1 cellular context compared by ENCODE assay signal in genomic region chr5:43105369-43106289, GRCh38.
A peak's percentile ranks its signal among the peaks of the same experiment; 100 is the strongest.
TF ChIP-seq lines count a peak whose summit lies in the region.

No MANE protein-coding gene starts in this region.

TF ChIP-seq in GM12878, 131 proteins besides CTCF, POLR2A, EP300 and RAD21 (continued from another document and continues in another):
- no peak for TF ChIP-seq REST (IDR thresholded peaks at IDR 0.05; ENCODE audit: low read depth, low read length)
- no peak for TF ChIP-seq TCF12 (IDR thresholded peaks at IDR 0.05; ENCODE audit: low read depth, low read length)
- TF ChIP-seq BHLHE40 (IDR thresholded peaks at IDR 0.05; ENCODE audit: borderline replicate concordance in 1 of 2, low read depth in 2 of 2, low read length in 1 of 2): peak; percentile 29 to 39; a peak in 2 of 4 replicates
- TF ChIP-seq ESRRA (IDR thresholded peaks at IDR 0.05; ENCODE audit: low read length): no peak
- no peak for TF ChIP-seq SMAD5 (IDR thresholded peaks at IDR 0.05; ENCODE audit: low read depth)
- no peak; the same call in none of the 2 replicates for TF ChIP-seq ZNF207 (IDR thresholded peaks at IDR 0.05; ENCODE audit: borderline replicate concordance)
- TF ChIP-seq PML (IDR thresholded peaks at IDR 0.05; ENCODE audit: low read length): peak; percentile 27; the same call in 1 of the 2 replicates
- peak; percentile 54 for TF ChIP-seq JUNB (IDR thresholded peaks at IDR 0.05)
- no peak for TF ChIP-seq GABPA (IDR thresholded peaks at IDR 0.05; ENCODE audit: low read depth)
- TF ChIP-seq ATF7 (IDR thresholded peaks at IDR 0.05; ENCODE audit: low read depth): peak; percentile 46
- TF ChIP-seq ATF3 (IDR thresholded peaks at IDR 0.05; ENCODE audit: borderline replicate concordance, extremely low read depth, low read depth, low read length): peak; percentile 20; the same call in 1 of the 2 replicates
- TF ChIP-seq IRF4 (IDR thresholded peaks at IDR 0.05; ENCODE audit: low read depth, low read length): peak; percentile 74; the same call in 1 of the 2 replicates
- TF ChIP-seq RELA (IDR thresholded peaks at IDR 0.05; ENCODE audit: borderline replicate concordance, partially characterized antibody): peak; percentile 23
- TF ChIP-seq RUNX3 (IDR thresholded peaks at IDR 0.05; ENCODE audit: low read length): peak; percentile 77
- TF ChIP-seq YY1 (IDR thresholded peaks at IDR 0.05; ENCODE audit: low read depth, low read length): peak; percentile 82; the same call in 1 of the 2 replicates
- TF ChIP-seq PKNOX1 (IDR thresholded peaks at IDR 0.05): peak; percentile 53
- peak; percentile 96 for TF ChIP-seq ZNF592 (IDR thresholded peaks at IDR 0.05)
- no peak for TF ChIP-seq CHD2 (IDR thresholded peaks at IDR 0.05; ENCODE audit: borderline replicate concordance, low read depth, low read length)
- TF ChIP-seq TARDBP (IDR thresholded peaks at IDR 0.05; ENCODE audit: borderline replicate concordance): peak; percentile 80; the same call in 1 of the 2 replicates
- TF ChIP-seq CUX1 (IDR thresholded peaks at IDR 0.05; ENCODE audit: insufficient replicate concordance, low read depth, low read length): peak; percentile 33
- no peak for TF ChIP-seq SRF (IDR thresholded peaks at IDR 0.05; ENCODE audit: low read depth in 2 of 2, low read length in 2 of 2)
- no peak for TF ChIP-seq BCL3 (IDR thresholded peaks at IDR 0.05; ENCODE audit: borderline replicate concordance, insufficient read depth, low read depth, low read length, poor library complexity, severe bottlenecking)
- TF ChIP-seq RCOR1 (conservative IDR thresholded peaks at IDR 0.05; ENCODE audit: low read depth, low read length): no peak
- no peak for TF ChIP-seq MTA3 (IDR thresholded peaks at IDR 0.05; ENCODE audit: borderline replicate concordance, low read length)
- TF ChIP-seq NFXL1 (IDR thresholded peaks at IDR 0.05; ENCODE audit: borderline replicate concordance): peak; percentile 96
- TF ChIP-seq KDM1A (IDR thresholded peaks at IDR 0.05; ENCODE audit: borderline replicate concordance): no peak
- peak; percentile 62 for TF ChIP-seq DPF2 (IDR thresholded peaks at IDR 0.05)
- no peak for TF ChIP-seq SPI1 (IDR thresholded peaks at IDR 0.05; ENCODE audit: borderline replicate concordance, insufficient read depth, low read depth, low read length)
- TF ChIP-seq SUZ12 (IDR thresholded peaks at IDR 0.05; ENCODE audit: unreplicated experiment): no peak
- TF ChIP-seq MYC (IDR thresholded peaks at IDR 0.05; ENCODE audit: insufficient read depth, insufficient read length, insufficient replicate concordance, low read length, severe bottlenecking): no peak
- peak; percentile 62; the same call in 1 of the 3 replicates for TF ChIP-seq POU2F2 (IDR thresholded peaks at IDR 0.05; ENCODE audit: borderline replicate concordance, low read depth, low read length)
- TF ChIP-seq HDGF (IDR thresholded peaks at IDR 0.05): no peak
- TF ChIP-seq CHD4 (IDR thresholded peaks at IDR 0.05): no peak
- TF ChIP-seq CBFB (IDR thresholded peaks at IDR 0.05; ENCODE audit: low read depth): peak; percentile 46; the same call in 1 of the 2 replicates
- TF ChIP-seq ATF2 (IDR thresholded peaks at IDR 0.05; ENCODE audit: low read length): no peak
- peak; percentile 36; the same call in 1 of the 2 replicates for TF ChIP-seq ZBTB33 (IDR thresholded peaks at IDR 0.05)
- TF ChIP-seq TCF7 (IDR thresholded peaks at IDR 0.05; ENCODE audit: borderline replicate concordance): no peak
- no peak for TF ChIP-seq RELB (IDR thresholded peaks at IDR 0.05; ENCODE audit: low read depth)
